Comparison of ENCODE assay signal across 21 cellular contexts in the genomic region with DNA sequence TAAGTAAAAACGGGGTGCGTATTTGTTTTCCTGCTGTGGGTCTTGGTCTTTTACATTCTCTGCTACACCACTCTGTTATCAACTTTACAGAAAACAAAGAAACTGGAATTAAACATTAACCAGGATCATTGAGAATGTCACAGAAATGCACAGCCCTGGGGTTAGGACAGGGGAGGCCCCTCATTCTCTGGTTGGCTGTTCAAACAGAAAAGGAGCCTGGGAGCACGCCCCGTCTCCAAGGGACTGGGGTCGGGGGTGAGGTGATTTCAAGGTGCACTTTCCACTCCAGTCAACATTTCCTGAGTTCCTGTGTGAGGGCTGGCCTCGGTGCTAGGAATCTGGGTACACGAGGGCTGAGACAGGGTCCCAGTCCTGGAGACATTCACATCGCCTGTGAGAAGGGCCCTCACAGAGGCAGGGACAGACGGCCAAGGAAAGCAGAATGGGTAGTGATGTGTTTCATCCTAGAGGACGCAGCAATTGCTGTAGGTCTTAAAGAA. TPM values are rescaled to one million over a fixed set of nuclear protein-coding genes. Genes with fewer than 3 reads are reported as not detected.
A peak's percentile ranks its signal among the peaks of the same experiment; 100 is the strongest.
DNase-seq lines count a peak whose midpoint lies in the region; ATAC-seq and TF ChIP-seq lines count a peak whose summit lies in the region.
"Had no signal": no experiment of that assay in that cellular context is flagged by ENCODE, and none has a peak within 500 bp of the region (broad histone marks: within the 10 kb centered on the region; RNA-seq: fewer than 3 reads in every experiment).

No MANE protein-coding gene starts in this region.

- TF ChIP-seq POLR2A in lower leg skin (IDR thresholded peaks at IDR 0.05) = no peak

- peaks cover 7% of the 10 kb centered on the region for H3K36me3 Mint-ChIP-seq in Calu3 (ENCODE audit: insufficient read depth, unreplicated experiment)
- no peaks in the 10 kb centered on the region for H3K36me3 Mint-ChIP-seq in immature natural killer cell

- no TSS peak for BruUV-seq in Calu3 (replicated peaks; lab: Mats Ljungman, UMichigan)

- WGBS in lower leg skin, 2 donors = 79 to 84% methylated on average over 10 of the region's 10 CpGs

- POLR2A ChIA-PET in RWPE1 (lab: Yijun Ruan, JAX; ENCODE audit: low non-redundant PET) = no interaction called here

- no peak overlapping the region for H3K4me3 Mint-ChIP-seq in Calu3 (ENCODE audit: low read depth, unreplicated experiment)
- H3K4me3 Mint-ChIP-seq in immature natural killer cell = no peak overlapping the region
- H3K4me3 Mint-ChIP-seq: GM23338, HFFc6 had no signal

- peak; percentile 5 for ATAC-seq in left colon
- no peak for ATAC-seq in Right ventricle myocardium inferior
- ATAC-seq in HG03280 (IDR thresholded peaks at IDR 0.05; ENCODE audit: unreplicated experiment) = no peak
- ATAC-seq: GM23338 had no signal

- no peak overlapping the region for H3K27ac Mint-ChIP-seq in Calu3 (ENCODE audit: unreplicated experiment)
- H3K27ac Mint-ChIP-seq in immature natural killer cell = no peak overlapping the region
- H3K27ac Mint-ChIP-seq: CD4-positive, CD25-positive, alpha-beta regulatory T cell; GM23338; HFFc6 had no signal

- intact Hi-C loops in Calu3 (cut with micrococcal nuclease; ENCODE audit: unreplicated experiment) = loop anchor here (2.0 to 5.0 kb wide), 4 partner anchors 243 to 656 kb away; no protein-coding TSS in a partner anchor
- intact Hi-C loops in left colon (cut with DNase I, micrococcal nuclease) = no loop called here
- intact Hi-C loops in Right ventricle myocardium inferior (cut with DNase I) = loop anchor here (5.0 kb wide), 1 partner anchor 323 kb away; no protein-coding TSS in a partner anchor
- intact Hi-C loops in lower leg skin (cut with DNase I; ENCODE audit: low total_unique reads) = no loop called here

- peak; percentile 67 for DNase-seq in Calu3
- DNase-seq in RWPE1 (ENCODE audit: low spot score) = no peak
- DNase-seq in left colon = no peak
- peak; percentile 92 for DNase-seq in renal cortical epithelial cell (ENCODE audit: low read depth)
- no peak for DNase-seq in Right ventricle myocardium inferior (ENCODE audit: missing footprints)
- no peak for DNase-seq in immature natural killer cell
- no peak for DNase-seq in lower leg skin (ENCODE audit: low spot score in 2 of 2)
- DNase-seq: AML-193; CD4-positive, CD25-positive, alpha-beta regulatory T cell; HFFc6; NCI-H1092; NCI-H1694; NCI-H2107; NCI-H226; NCI-H526 treated with DMSO at 0.1 percent for 48 hours; OCI-M1; Right ventricle myocardium superior had no signal

- TF ChIP-seq CTCF in Calu3 (IDR thresholded peaks at IDR 0.05; ENCODE audit: unreplicated experiment) (no peak), RWPE1 (conservative IDR thresholded peaks at IDR 0.05; ENCODE audit: low read depth) (no peak), lower leg skin (IDR thresholded peaks at IDR 0.05) (no peak)

- H3K9me3 Mint-ChIP-seq in Calu3 (ENCODE audit: low read depth, unreplicated experiment) (peaks cover 8% of the 10 kb centered on the region), immature natural killer cell (peaks cover 0 to 9% (median 5%) of the 10 kb centered on the region in 6 donors)

- H3K27me3 Mint-ChIP-seq in Calu3 (ENCODE audit: unreplicated experiment) (no peaks in the 10 kb centered on the region), immature natural killer cell (ENCODE audit: low read depth in 3 of 3) (peaks cover under 1 to 18% (median 11%) of the 10 kb centered on the region in 3 donors)

- CTCF ChIA-PET in Calu3 (lab: Charles Lee) = no interaction called here
- CTCF ChIA-PET in RWPE1 (lab: Yijun Ruan, JAX) = interaction anchor here (0.6 kb wide), 1 partner anchor 184 kb away, joined by 4 read pairs; no protein-coding TSS in a partner anchor

- H3K4me1 Mint-ChIP-seq in Calu3 (ENCODE audit: low read depth, unreplicated experiment) (peaks cover 49% of the 10 kb centered on the region), immature natural killer cell (peaks cover 4 to 10% of the 10 kb centered on the region in 2 donors)

- no peak overlapping the region for H3K4me3 ChIP-seq in lower leg skin (ENCODE audit: low read depth, poor library complexity, severe bottlenecking)
- H3K4me3 ChIP-seq: GM23338 had no signal

- peak overlapping the region; percentile 99 for H3K27ac ChIP-seq in RWPE1
- H3K27ac ChIP-seq: KMS-11 had no signal

RNA-seq across cellular contexts. Expression of gene CPN2, which starts 30.3 kb away (rescaled TPM):
- not detected in 2 replicates for total RNA-seq in Calu3 (2022)
- total RNA-seq in left colon = not detected
- total RNA-seq in renal cortical epithelial cell = 0.05 TPM in 1 of 2 replicates, not detected in the other
- total RNA-seq in Right ventricle myocardium inferior = 2.3 TPM
- not detected for polyA plus RNA-seq in immature natural killer cell
- total RNA-seq in lower leg skin = under 1 TPM in 1 of 4 donors, not detected in 3; 0.10 TPM
- total RNA-seq: CD4-positive, CD25-positive, alpha-beta regulatory T cell; MCF 10A had no signal
- polyA plus RNA-seq: CD4-positive, CD25-positive, alpha-beta regulatory T cell had no signal

RNA-seq across cellular contexts. Expression of gene LRRC15, which starts 48.7 kb away (rescaled TPM):
- total RNA-seq in Calu3 (2022) = 0.05 TPM in 1 of 2 replicates, not detected in the other
- under 1 TPM; 0.31 to 0.59 TPM for total RNA-seq in left colon
- not detected in 2 replicates for total RNA-seq in renal cortical epithelial cell
- total RNA-seq in Right ventricle myocardium inferior = 0.14 TPM
- polyA plus RNA-seq in immature natural killer cell = not detected
- 10 to 100 TPM in 1 of 4 donors, 1 to 10 TPM in 1, under 1 TPM in 2; 0.08 to 21.0 (median 0.63) TPM for total RNA-seq in lower leg skin
- total RNA-seq: CD4-positive, CD25-positive, alpha-beta regulatory T cell; MCF 10A had no signal
- polyA plus RNA-seq: CD4-positive, CD25-positive, alpha-beta regulatory T cell had no signal

Comparison
In these comparisons a context has a peak if more than half of its experiments do, and no peak if none do; other contexts are left out.
1. DNase-seq: peak in Calu3 (single experiment) and renal cortical epithelial cell (single experiment); none in RWPE1 (single experiment), left colon (0 of 2), Right ventricle myocardium inferior (single experiment), immature natural killer cell (0 of 3) and lower leg skin (0 of 2).
2. intact Hi-C loops: an anchor here in Calu3 (2.0 to 5.0 kb wide) and Right ventricle myocardium inferior (5.0 kb wide); none called in left colon and lower leg skin.